1 cellular context compared by ENCODE assay signal in the genomic region with DNA sequence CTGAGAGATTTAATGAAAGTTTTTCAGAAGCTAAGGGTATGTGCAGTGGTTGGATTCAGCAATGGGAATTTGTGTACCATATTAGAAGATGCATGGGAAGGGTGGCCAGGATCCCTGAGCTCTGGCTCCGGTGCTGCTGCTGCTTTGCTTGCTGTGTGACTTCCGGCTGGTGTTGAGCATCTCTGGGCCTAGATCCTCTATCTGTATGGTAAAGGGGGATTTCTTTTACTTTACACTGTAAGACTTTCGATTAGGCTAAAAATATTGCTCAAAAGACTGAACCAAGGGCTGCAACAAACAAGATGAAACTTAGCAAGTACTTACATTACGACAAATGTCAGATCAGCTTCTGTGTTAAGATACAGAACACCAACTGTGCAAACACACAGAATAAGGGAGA.
TF ChIP-seq lines count a peak whose summit lies in the region.

No MANE protein-coding gene starts in this region.

TF ChIP-seq in GM12878, 131 proteins besides CTCF, POLR2A, EP300 and RAD21:
- TF ChIP-seq, protein P1, sequence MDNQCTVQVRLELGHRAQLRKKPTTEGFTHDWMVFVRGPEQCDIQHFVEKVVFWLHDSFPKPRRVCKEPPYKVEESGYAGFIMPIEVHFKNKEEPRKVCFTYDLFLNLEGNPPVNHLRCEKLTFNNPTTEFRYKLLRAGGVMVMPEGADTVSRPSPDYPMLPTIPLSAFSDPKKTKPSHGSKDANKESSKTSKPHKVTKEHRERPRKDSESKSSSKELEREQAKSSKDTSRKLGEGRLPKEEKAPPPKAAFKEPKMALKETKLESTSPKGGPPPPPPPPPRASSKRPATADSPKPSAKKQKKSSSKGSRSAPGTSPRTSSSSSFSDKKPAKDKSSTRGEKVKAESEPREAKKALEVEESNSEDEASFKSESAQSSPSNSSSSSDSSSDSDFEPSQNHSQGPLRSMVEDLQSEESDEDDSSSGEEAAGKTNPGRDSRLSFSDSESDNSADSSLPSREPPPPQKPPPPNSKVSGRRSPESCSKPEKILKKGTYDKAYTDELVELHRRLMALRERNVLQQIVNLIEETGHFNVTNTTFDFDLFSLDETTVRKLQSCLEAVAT (IDR thresholded peaks at IDR 0.05), result no peak
- TF ChIP-seq, protein P2, sequence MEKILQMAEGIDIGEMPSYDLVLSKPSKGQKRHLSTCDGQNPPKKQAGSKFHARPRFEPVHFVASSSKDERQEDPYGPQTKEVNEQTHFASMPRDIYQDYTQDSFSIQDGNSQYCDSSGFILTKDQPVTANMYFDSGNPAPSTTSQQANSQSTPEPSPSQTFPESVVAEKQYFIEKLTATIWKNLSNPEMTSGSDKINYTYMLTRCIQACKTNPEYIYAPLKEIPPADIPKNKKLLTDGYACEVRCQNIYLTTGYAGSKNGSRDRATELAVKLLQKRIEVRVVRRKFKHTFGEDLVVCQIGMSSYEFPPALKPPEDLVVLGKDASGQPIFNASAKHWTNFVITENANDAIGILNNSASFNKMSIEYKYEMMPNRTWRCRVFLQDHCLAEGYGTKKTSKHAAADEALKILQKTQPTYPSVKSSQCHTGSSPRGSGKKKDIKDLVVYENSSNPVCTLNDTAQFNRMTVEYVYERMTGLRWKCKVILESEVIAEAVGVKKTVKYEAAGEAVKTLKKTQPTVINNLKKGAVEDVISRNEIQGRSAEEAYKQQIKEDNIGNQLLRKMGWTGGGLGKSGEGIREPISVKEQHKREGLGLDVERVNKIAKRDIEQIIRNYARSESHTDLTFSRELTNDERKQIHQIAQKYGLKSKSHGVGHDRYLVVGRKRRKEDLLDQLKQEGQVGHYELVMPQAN (conservative IDR thresholded peaks at IDR 0.05), result no peak
